ENCODE assay signal across 9 cellular contexts in genomic region chr17:3959295-3959899, GRCh38. TPM values are rescaled to one million over a fixed set of nuclear protein-coding genes. Genes with fewer than 3 reads are reported as not detected.
A peak's percentile ranks its signal among the peaks of the same experiment; 100 is the strongest.
DNase-seq lines count a peak whose midpoint lies in the region; ATAC-seq, FAIRE-seq and TF ChIP-seq lines count a peak whose summit lies in the region.
"Had no signal": no experiment of that assay in that cellular context is flagged by ENCODE, and none has a peak within 500 bp of the region (broad histone marks: within the 10 kb centered on the region; RNA-seq: fewer than 3 reads in every experiment).

No MANE protein-coding gene starts in this region.

- H3K79me2 ChIP-seq in astrocyte (ENCODE audit: insufficient read depth, low read length), result no peaks in the 10 kb centered on the region

- no peaks in the 10 kb centered on the region for H3K9me3 Mint-ChIP-seq in astrocyte (ENCODE audit: unreplicated experiment)
- H3K9me3 Mint-ChIP-seq in nephron progenitor cell, result no peaks in the 10 kb centered on the region

- H3K4me3 Mint-ChIP-seq in astrocyte (ENCODE audit: unreplicated experiment) (no peak overlapping the region), nephron progenitor cell (no peak overlapping the region)

- no peaks in the 10 kb centered on the region for H3K9me3 ChIP-seq in astrocyte (ENCODE audit: insufficient read depth, low read depth, low read length)

- H3K27ac ChIP-seq in astrocyte (ENCODE audit: low read depth, low read length), result no peak overlapping the region
- H3K27ac ChIP-seq: SK-N-MC had no signal

- H3K4me3 ChIP-seq in astrocyte (ENCODE audit: insufficient read depth, low read depth, low read length), result no peak overlapping the region
- H3K4me3 ChIP-seq: SK-N-MC had no signal

- peaks cover 13% of the 10 kb centered on the region for H3K4me1 ChIP-seq in astrocyte (ENCODE audit: insufficient read depth, low read length)

- peaks cover 20% of the 10 kb centered on the region for H3K27me3 ChIP-seq in astrocyte (ENCODE audit: insufficient read depth, low read length)

- H3K9ac ChIP-seq in astrocyte (ENCODE audit: low read length), result no peak overlapping the region

- H3K36me3 ChIP-seq in astrocyte (ENCODE audit: insufficient read depth, low read length), result no peaks in the 10 kb centered on the region

- H3K27me3 Mint-ChIP-seq in astrocyte (ENCODE audit: low read depth, unreplicated experiment) (peaks cover 59% of the 10 kb centered on the region), nephron progenitor cell (ENCODE audit: low read depth, poor library complexity) (peaks cover 64% of the 10 kb centered on the region)

- H4K20me1 ChIP-seq in astrocyte (ENCODE audit: insufficient read depth, low read length), result peaks cover 7% of the 10 kb centered on the region

- H3K27ac Mint-ChIP-seq in astrocyte (ENCODE audit: unreplicated experiment) (peak overlapping the region; percentile 10), nephron progenitor cell (peak overlapping the region; percentile 93)

- DNase-seq in DMS53 (lab: John Stamatoyannopoulos, UW) (peak; percentile 96), NCI-H1417 treated with DMSO at 0.1 percent for 48 hours (lab: John Stamatoyannopoulos, UW) (peak; percentile 81), astrocyte (ENCODE audit: low read depth) (peak; percentile 53), nephron progenitor cell (no peak)
- DNase-seq in activated CD8-positive, alpha-beta memory T cell treated with anti-CD3 and anti-CD28 coated beads, Interleukin-2, amount 50 U/mL, for 4 hours, result no peak

- H2AFZ ChIP-seq in astrocyte (ENCODE audit: low read depth, low read length), result no peak overlapping the region

- peak overlapping the region; percentile 30 for H3K4me2 ChIP-seq in astrocyte (ENCODE audit: low read length)

- FAIRE-seq in astrocyte (lab: Jason Lieb, UNC), result no peak

- H3K36me3 Mint-ChIP-seq in astrocyte (ENCODE audit: low read depth, unreplicated experiment) (no peaks in the 10 kb centered on the region), nephron progenitor cell (ENCODE audit: low read depth) (no peaks in the 10 kb centered on the region)

- ATAC-seq in GM18909 (IDR thresholded peaks at IDR 0.05; ENCODE audit: poor library complexity, unreplicated experiment), result no peak
- no peak for ATAC-seq in HG02623 (IDR thresholded peaks at IDR 0.05; ENCODE audit: unreplicated experiment)
- no peak for ATAC-seq in HG02798 (IDR thresholded peaks at IDR 0.05; ENCODE audit: poor library complexity, unreplicated experiment)

- H3K4me1 Mint-ChIP-seq in astrocyte (ENCODE audit: low read depth, unreplicated experiment) (no peaks in the 10 kb centered on the region), nephron progenitor cell (peaks cover 22% of the 10 kb centered on the region)

- TF ChIP-seq CTCF in astrocyte (IDR thresholded peaks at IDR 0.05; ENCODE audit: insufficient read depth, low read depth, low read length) (no peak), nephron progenitor cell (IDR thresholded peaks at IDR 0.05) (no peak)

RNA-seq across cellular contexts. Expression of gene ATP2A3, which starts 4.8 kb away (rescaled TPM):
- 1.5 and 1.8 TPM in 2 replicates for total RNA-seq in astrocyte

RNA-seq across cellular contexts. Expression of gene P2RX1, which starts 43.1 kb away (rescaled TPM):
- total RNA-seq in astrocyte, result not detected in 2 replicates

Comparison
In these comparisons a context has a peak if more than half of its experiments do, and no peak if none do; other contexts are left out.
1. DNase-seq: peak in DMS53 (single experiment), NCI-H1417 treated with DMSO at 0.1 percent for 48 hours (single experiment) and astrocyte (single experiment); none in nephron progenitor cell (single experiment) and activated CD8-positive, alpha-beta memory T cell treated with anti-CD3 and anti-CD28 coated beads, Interleukin-2, amount 50 U/mL, for 4 hours (single experiment).